In genomic region chr4:38673109-38673978, GRCh38 we compare ENCODE assay signal across 8 cellular contexts. TPM values are rescaled to one million over a fixed set of nuclear protein-coding genes. Genes with fewer than 3 reads are reported as not detected.
DNase-seq lines count a peak whose midpoint lies in the region; ATAC-seq lines count a peak whose summit lies in the region.

No MANE protein-coding gene starts in this region.

- H3K27ac ChIP-seq in CD8-positive, alpha-beta memory T cell (ENCODE audit: low read depth, low read length), result peak overlapping the region; percentile 29
- H3K27ac ChIP-seq in mesenchymal stem cell (ENCODE audit: low read length, poor library complexity, severe bottlenecking), result peak overlapping the region; percentile 33

- intact Hi-C loops in activated T-helper 2 cell treated with anti-CD3 and anti-CD28 coated beads, Interferon-gamma antibody, Interleukin-2, Interleukin-4, amounts not matched to agents 10 μg/mL and 5 μg/mL and 100 μg/mL, durations not matched to agents 14 hours and 24 hours and 36 hours (cut with micrococcal nuclease), result no loop called here

- no peak overlapping the region for H2AFZ ChIP-seq in mesenchymal stem cell (ENCODE audit: low read depth, low read length)

- ATAC-seq in central memory CD8-positive, alpha-beta T cell (replicated peaks; ENCODE audit: extremely low read depth, poor library complexity, severe bottlenecking), result no peak
- no peak for ATAC-seq in GM19467 (IDR thresholded peaks at IDR 0.05; ENCODE audit: unreplicated experiment)
- no peak for ATAC-seq in GM21390 (IDR thresholded peaks at IDR 0.05; ENCODE audit: unreplicated experiment)

- peak overlapping the region; percentile 65 to 98 (median 90) for H3K27ac Mint-ChIP-seq in CD8-positive, alpha-beta memory T cell
- H3K27ac Mint-ChIP-seq in central memory CD8-positive, alpha-beta T cell (ENCODE audit: low read depth), result peak overlapping the region; percentile 95
- H3K27ac Mint-ChIP-seq in activated T-helper 2 cell treated with anti-CD3 and anti-CD28 coated beads, Interferon-gamma antibody, Interleukin-2, Interleukin-4, amounts not matched to agents 10 μg/mL and 5 μg/mL and 100 μg/mL, durations not matched to agents 14 hours and 24 hours and 36 hours, result no peak overlapping the region

- peak overlapping the region in 1 of 2 experiments; percentile 70 for H3K23ac ChIP-seq in mesenchymal stem cell (ENCODE audit: low read length in 2 of 2)

- no peak overlapping the region for H3K4me2 ChIP-seq in mesenchymal stem cell (ENCODE audit: low read length, poor library complexity, severe bottlenecking)

- H3K9me3 ChIP-seq in CD8-positive, alpha-beta memory T cell (ENCODE audit: low read length), result no peaks in the 10 kb centered on the region
- no peaks in the 10 kb centered on the region for H3K9me3 ChIP-seq in mesenchymal stem cell (ENCODE audit: control insufficient read depth, low read length)

- H3K36me3 Mint-ChIP-seq in CD8-positive, alpha-beta memory T cell, result peaks cover 0 to 28% (median 5%) of the 10 kb centered on the region in 3 donors
- peaks cover 26% of the 10 kb centered on the region for H3K36me3 Mint-ChIP-seq in central memory CD8-positive, alpha-beta T cell (ENCODE audit: insufficient read depth)
- no peaks in the 10 kb centered on the region for H3K36me3 Mint-ChIP-seq in activated T-helper 2 cell treated with anti-CD3 and anti-CD28 coated beads, Interferon-gamma antibody, Interleukin-2, Interleukin-4, amounts not matched to agents 10 μg/mL and 5 μg/mL and 100 μg/mL, durations not matched to agents 14 hours and 24 hours and 36 hours (ENCODE audit: low read depth)

- WGBS in mesenchymal stem cell, result 63% methylated on average over 5 of the region's 7 CpGs

- CTCF ChIA-PET in CD8-positive, alpha-beta memory T cell (lab: Charles Lee), result interaction anchor here (1.0 to 6.1 kb wide), 7 partner anchors 14 to 494 kb away, joined by 3 to 100 read pairs (median 10); no protein-coding TSS in a partner anchor

- peak in 1 of 5 donors; percentile 27 for DNase-seq in CD8-positive, alpha-beta memory T cell
- DNase-seq in NCI-H2171 (lab: John Stamatoyannopoulos, UW) (peak; percentile 30), mesenchymal stem cell (no peak), ureter (ENCODE audit: low spot score) (peak; percentile 75)
- no peak for DNase-seq in central memory CD8-positive, alpha-beta T cell (ENCODE audit: low spot score in 2 of 2)
- no peak for DNase-seq in activated T-helper 2 cell treated with anti-CD3 and anti-CD28 coated beads, Interferon-gamma antibody, Interleukin-2, Interleukin-4, amounts not matched to agents 10 μg/mL and 5 μg/mL and 100 μg/mL, durations not matched to agents 14 hours and 24 hours and 36 hours (ENCODE audit: low spot score)

- H3K4me1 Mint-ChIP-seq in CD8-positive, alpha-beta memory T cell, result peaks cover 89 to 96% (median 95%) of the 10 kb centered on the region in 3 donors
- peaks cover 82% of the 10 kb centered on the region for H3K4me1 Mint-ChIP-seq in central memory CD8-positive, alpha-beta T cell
- H3K4me1 Mint-ChIP-seq in activated T-helper 2 cell treated with anti-CD3 and anti-CD28 coated beads, Interferon-gamma antibody, Interleukin-2, Interleukin-4, amounts not matched to agents 10 μg/mL and 5 μg/mL and 100 μg/mL, durations not matched to agents 14 hours and 24 hours and 36 hours (ENCODE audit: low read depth), result peaks cover 22% of the 10 kb centered on the region

- no peaks in the 10 kb centered on the region for H3K9me3 Mint-ChIP-seq in CD8-positive, alpha-beta memory T cell
- no peaks in the 10 kb centered on the region for H3K9me3 Mint-ChIP-seq in central memory CD8-positive, alpha-beta T cell
- no peaks in the 10 kb centered on the region for H3K9me3 Mint-ChIP-seq in activated T-helper 2 cell treated with anti-CD3 and anti-CD28 coated beads, Interferon-gamma antibody, Interleukin-2, Interleukin-4, amounts not matched to agents 10 μg/mL and 5 μg/mL and 100 μg/mL, durations not matched to agents 14 hours and 24 hours and 36 hours

- H3K14ac ChIP-seq in mesenchymal stem cell (ENCODE audit: low read length in 2 of 2), result no peak overlapping the region

- peaks cover 0 to 4% of the 10 kb centered on the region in 2 donors for H3K27me3 Mint-ChIP-seq in CD8-positive, alpha-beta memory T cell
- no peaks in the 10 kb centered on the region for H3K27me3 Mint-ChIP-seq in central memory CD8-positive, alpha-beta T cell
- peaks cover 38% of the 10 kb centered on the region for H3K27me3 Mint-ChIP-seq in activated T-helper 2 cell treated with anti-CD3 and anti-CD28 coated beads, Interferon-gamma antibody, Interleukin-2, Interleukin-4, amounts not matched to agents 10 μg/mL and 5 μg/mL and 100 μg/mL, durations not matched to agents 14 hours and 24 hours and 36 hours (ENCODE audit: low read depth)

- peak overlapping the region in 1 of 2 experiments; percentile 1 for H3K18ac ChIP-seq in mesenchymal stem cell (ENCODE audit: low read depth in 1 of 2, low read length in 2 of 2)

- H2BK120ac ChIP-seq in mesenchymal stem cell (ENCODE audit: low read depth, low read length), result no peak overlapping the region

- peak overlapping the region; percentile 51 for H4K8ac ChIP-seq in mesenchymal stem cell (ENCODE audit: low read length)

- POLR2A ChIA-PET in CD8-positive, alpha-beta memory T cell (lab: Charles Lee), result interaction anchor here (1.0 to 1.5 kb wide), 2 partner anchors 144 to 354 kb away, joined by 3 read pairs; no protein-coding TSS in a partner anchor

- H2BK5ac ChIP-seq in mesenchymal stem cell (ENCODE audit: low read depth, low read length, poor library complexity, severe bottlenecking), result no peak overlapping the region

- peak overlapping the region; percentile 72 for H3K9ac ChIP-seq in mesenchymal stem cell (ENCODE audit: low read length)

- H2BK12ac ChIP-seq in mesenchymal stem cell (ENCODE audit: low read length in 2 of 2), result peak overlapping the region in 1 of 2 experiments; percentile 68

- peak overlapping the region; percentile 8 to 81 (median 59) for H3K4me3 Mint-ChIP-seq in CD8-positive, alpha-beta memory T cell
- peak overlapping the region; percentile 65 for H3K4me3 Mint-ChIP-seq in central memory CD8-positive, alpha-beta T cell
- no peak overlapping the region for H3K4me3 Mint-ChIP-seq in activated T-helper 2 cell treated with anti-CD3 and anti-CD28 coated beads, Interferon-gamma antibody, Interleukin-2, Interleukin-4, amounts not matched to agents 10 μg/mL and 5 μg/mL and 100 μg/mL, durations not matched to agents 14 hours and 24 hours and 36 hours (ENCODE audit: low read depth)

- peak overlapping the region; percentile 89 for H2AK5ac ChIP-seq in mesenchymal stem cell (ENCODE audit: low read length, severe bottlenecking)

- H4K91ac ChIP-seq in mesenchymal stem cell (ENCODE audit: low read length), result no peak overlapping the region

- H3K4me3 ChIP-seq in CD8-positive, alpha-beta memory T cell (ENCODE audit: low read length), result peak overlapping the region; percentile 25
- peak overlapping the region in 1 of 2 experiments; percentile 49 for H3K4me3 ChIP-seq in mesenchymal stem cell (ENCODE audit: insufficient read depth in 1 of 2, low read depth in 1 of 2, low read length in 2 of 2)

- no peak overlapping the region for H2BK15ac ChIP-seq in mesenchymal stem cell (ENCODE audit: low read depth, poor library complexity, severe bottlenecking)

- no peaks in the 10 kb centered on the region for H3K27me3 ChIP-seq in CD8-positive, alpha-beta memory T cell (ENCODE audit: insufficient read depth, low read length, poor library complexity, severe bottlenecking)
- no peaks in the 10 kb centered on the region for H3K27me3 ChIP-seq in mesenchymal stem cell (ENCODE audit: control insufficient read depth in 1 of 2, insufficient read depth in 1 of 2, low read length in 2 of 2)

- H3K36me3 ChIP-seq in CD8-positive, alpha-beta memory T cell (ENCODE audit: insufficient read depth, low read length), result no peaks in the 10 kb centered on the region
- peaks cover 0 to 6% of the 10 kb centered on the region in 2 experiments for H3K36me3 ChIP-seq in mesenchymal stem cell (ENCODE audit: control insufficient read depth in 1 of 2, insufficient read depth in 2 of 2, low read depth in 1 of 2, low read length in 2 of 2)

- no peaks in the 10 kb centered on the region for H3K79me1 ChIP-seq in mesenchymal stem cell (replicated peaks; ENCODE audit: low read length, poor library complexity, severe bottlenecking)

- peak overlapping the region in 1 of 2 experiments; percentile 35 for H3K4ac ChIP-seq in mesenchymal stem cell (ENCODE audit: low read depth in 1 of 2, low read length in 2 of 2)

- H3K4me1 ChIP-seq in CD8-positive, alpha-beta memory T cell (ENCODE audit: insufficient read depth, low read length), result peaks cover 97% of the 10 kb centered on the region
- H3K4me1 ChIP-seq in mesenchymal stem cell (ENCODE audit: control insufficient read depth, insufficient read depth, low read depth, low read length), result peaks cover 36% of the 10 kb centered on the region

RNA-seq across cellular contexts. Expression of gene KLF3, which starts 9.3 kb away (rescaled TPM):
- total RNA-seq in CD8-positive, alpha-beta memory T cell, result 10 to 100 TPM; 15.2 to 17.1 TPM
- 72.9 TPM for polyA plus RNA-seq in CD8-positive, alpha-beta memory T cell
- 35.1 TPM for polyA plus RNA-seq in mesenchymal stem cell (2013, experiment 1 of 2)
- polyA plus RNA-seq in mesenchymal stem cell (2013, experiment 2 of 2), result 35.0 TPM
- total RNA-seq in ureter, result 81.8 TPM
- 0.62 and 0.71 TPM in 2 replicates for total RNA-seq in activated T-helper 2 cell treated with anti-CD3 and anti-CD28 coated beads, Interferon-gamma antibody, Interleukin-2, Interleukin-4, amounts not matched to agents 10 μg/mL and 5 μg/mL and 100 μg/mL, durations not matched to agents 14 hours and 24 hours and 36 hours

Comparison
In these comparisons a context has a peak if more than half of its experiments do, and no peak if none do; other contexts are left out.
1. DNase-seq: peak in NCI-H2171 (single experiment) and ureter (single experiment); none in central memory CD8-positive, alpha-beta T cell (0 of 2), mesenchymal stem cell (single experiment) and activated T-helper 2 cell treated with anti-CD3 and anti-CD28 coated beads, Interferon-gamma antibody, Interleukin-2, Interleukin-4, amounts not matched to agents 10 μg/mL and 5 μg/mL and 100 μg/mL, durations not matched to agents 14 hours and 24 hours and 36 hours (single experiment).